In the genomic region with DNA sequence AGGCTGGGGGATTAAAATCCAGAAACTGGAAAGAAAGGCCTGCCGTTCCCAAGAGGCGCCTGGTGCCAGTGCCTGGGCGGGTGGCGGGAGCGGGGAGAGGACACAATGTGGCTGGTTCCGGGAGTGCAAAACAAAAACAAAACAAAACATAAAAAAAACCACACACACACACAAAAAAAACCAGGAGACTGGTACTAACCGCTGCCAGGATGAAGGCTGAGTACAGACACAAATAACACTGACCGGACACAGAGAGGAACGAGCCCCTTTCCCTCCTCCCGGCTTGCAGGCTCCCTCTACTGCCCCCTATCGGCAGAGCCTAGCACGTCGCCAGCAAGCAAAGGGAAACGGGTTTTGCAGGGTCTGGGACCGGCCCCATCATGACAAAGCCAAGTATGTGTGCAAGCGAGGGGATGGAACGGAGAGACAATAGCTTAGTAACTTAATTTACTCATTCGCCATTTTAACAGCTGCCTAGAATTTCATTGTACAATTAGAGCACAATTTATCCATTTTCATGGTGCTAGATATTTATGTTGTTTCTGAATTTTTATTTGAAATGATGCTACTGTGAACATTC, we compare ENCODE assay signal across 8 cellular contexts.
A peak's percentile ranks its signal among the peaks of the same experiment; 100 is the strongest.
DNase-seq lines count a peak whose midpoint lies in the region; ATAC-seq, FAIRE-seq and TF ChIP-seq lines count a peak whose summit lies in the region.

No MANE protein-coding gene starts in this region.

- H3K9me3 ChIP-seq in neutrophil (no peaks in the 10 kb centered on the region), subcutaneous abdominal adipose tissue (ENCODE audit: control insufficient read depth in 5 of 5, low read length in 5 of 5) (no peaks in the 10 kb centered on the region)

- H3K27me3 ChIP-seq in neutrophil (no peaks in the 10 kb centered on the region), subcutaneous abdominal adipose tissue (ENCODE audit: control insufficient read depth in 5 of 5, insufficient read depth in 4 of 5, low read length in 5 of 5) (no peaks in the 10 kb centered on the region)

- H3K36me3 ChIP-seq in neutrophil, result no peaks in the 10 kb centered on the region
- H3K36me3 ChIP-seq in subcutaneous abdominal adipose tissue (ENCODE audit: control insufficient read depth in 5 of 5, insufficient read depth in 5 of 5, low read length in 5 of 5), result no peaks in the 10 kb centered on the region

- FAIRE-seq in D721Med (lab: Jason Lieb, UNC), result no peak

- peak; percentile 87 for ATAC-seq in GM21423 (IDR thresholded peaks at IDR 0.05; ENCODE audit: unreplicated experiment)

- H3K27ac ChIP-seq in neutrophil (no peak overlapping the region), subcutaneous abdominal adipose tissue (ENCODE audit: low read depth, low read length) (no peak overlapping the region)

- DNase-seq in D721Med (ENCODE audit: insufficient read length, low spot score) (no peak), KBM-7 (peak; percentile 91), SHP77 treated with DMSO at 0.1 percent for 48 hours (lab: John Stamatoyannopoulos, UW) (peak; percentile 28), globus pallidus (ENCODE audit: low spot score) (peak; percentile 96)
- peak; percentile 38 to 68 (median 57) for DNase-seq in activated naive CD4-positive, alpha-beta T cell (lab: John Stamatoyannopoulos, UW)

- peak overlapping the region in 4 of 5 donors; percentile 48 to 79 (median 66) for H3K9ac ChIP-seq in subcutaneous abdominal adipose tissue (ENCODE audit: low read length in 5 of 5)

- H3K4me1 ChIP-seq in neutrophil (ENCODE audit: control insufficient read depth in 1 of 2, insufficient read depth in 1 of 2, low read depth in 1 of 2, low read length in 1 of 2) (peaks cover 8 to 11% of the 10 kb centered on the region in 2 experiments), subcutaneous abdominal adipose tissue (ENCODE audit: control insufficient read depth in 5 of 5, insufficient read depth in 5 of 5, low read length in 5 of 5) (peaks cover 1 to 13% (median 10%) of the 10 kb centered on the region in 5 donors)

- peak overlapping the region; percentile 54 to 56 for H3K4me3 ChIP-seq in neutrophil (ENCODE audit: low read depth in 1 of 2, low read length in 1 of 2)
- peak overlapping the region; percentile 66 to 78 (median 75) for H3K4me3 ChIP-seq in subcutaneous abdominal adipose tissue (ENCODE audit: low read depth in 1 of 5, low read length in 5 of 5)

- in situ Hi-C loops in KBM-7 (cut with MboI; ENCODE audit: low pct_unique_long_range_greater_than_20kb, low sequenced_read_pairs), result loop anchor here (25.0 kb wide), 1 partner anchor 190 kb away; no protein-coding TSS in a partner anchor

- TF ChIP-seq CTCF in D721Med (IDR thresholded peaks at IDR 0.05; ENCODE audit: insufficient read depth, missing control alignments) (peak; percentile 95), neutrophil (IDR thresholded peaks at IDR 0.05) (peak; percentile 91)
